ENCODE assay signal across 18 cellular contexts in genomic region chr10:72783290-72783689, GRCh38.
DNase-seq lines count a peak whose midpoint lies in the region; ATAC-seq and TF ChIP-seq lines count a peak whose summit lies in the region.
"Had no signal": no experiment of that assay in that cellular context is flagged by ENCODE, and none has a peak within 500 bp of the region (broad histone marks: within the 10 kb centered on the region; RNA-seq: fewer than 3 reads in every experiment).

No MANE protein-coding gene starts in this region.

- H3K9me2 ChIP-seq in GM23338 (ENCODE audit: insufficient read depth) = no peaks in the 10 kb centered on the region

- H3K9me3 Mint-ChIP-seq in GM23338 = peaks cover 4% of the 10 kb centered on the region; the same call in 1 of the 3 replicates
- H3K9me3 Mint-ChIP-seq: activated T-cell treated with anti-CD3 and anti-CD28 coated beads, Interleukin-2, amount 50 U/mL, for 4 hours had no signal

- no peaks in the 10 kb centered on the region for H3K36me3 ChIP-seq in GM23338 (ENCODE audit: insufficient read depth)
- no peaks in the 10 kb centered on the region for H3K36me3 ChIP-seq in fibroblast of lung (ENCODE audit: control insufficient read depth, insufficient read depth, low read length)
- H3K36me3 ChIP-seq: ascending aorta, suprapubic skin had no signal

- H3K4me1 Mint-ChIP-seq in GM23338 = peaks cover 47% of the 10 kb centered on the region

- no peaks in the 10 kb centered on the region for H3K9me3 ChIP-seq in fibroblast of lung (ENCODE audit: control insufficient read depth, insufficient read depth, low read depth, low read length)
- H3K9me3 ChIP-seq: ascending aorta, suprapubic skin had no signal

- no peaks in the 10 kb centered on the region for H3F3A ChIP-seq in GM23338 (replicated peaks; ENCODE audit: low read depth)

- peak overlapping the region; percentile 12; the same call in 1 of the 3 replicates for H3K4me3 Mint-ChIP-seq in GM23338
- H3K4me3 Mint-ChIP-seq: activated naive CD4-positive, alpha-beta T cell treated with anti-CD3 and anti-CD28 coated beads, Interleukin-2, amount 50 U/mL, for 24 hours; activated T-cell treated with anti-CD3 and anti-CD28 coated beads, Interleukin-2, amount 50 U/mL, for 4 hours had no signal

- H2AFZ ChIP-seq in GM23338 = no peak overlapping the region
- H2AFZ ChIP-seq in fibroblast of lung (ENCODE audit: low read length) = no peak overlapping the region

- no peak for DNase-seq in GM23338 (ENCODE audit: low spot score)
- peak in 1 of 2 donors; percentile 18 for DNase-seq in fibroblast of lung (ENCODE audit: low read depth in 2 of 2)
- peak; percentile 34 for DNase-seq in renal cortical epithelial cell (ENCODE audit: low read depth)
- DNase-seq in NCI-H187 treated with DMSO at 0.1 percent for 48 hours (lab: John Stamatoyannopoulos, UW) = no peak
- DNase-seq in NCI-H1105 treated with DMSO at 0.1 percent for 48 hours (lab: John Stamatoyannopoulos, UW) = no peak
- DNase-seq in Right ventricle myocardium inferior (ENCODE audit: missing footprints) = no peak
- DNase-seq: activated CD4-positive, alpha-beta T cell treated with anti-CD3 and anti-CD28 coated beads for 1 hour; activated T-cell treated with anti-CD3 and anti-CD28 coated beads, Interleukin-2, amount 50 U/mL, for 4 hours; effector memory CD4-positive, alpha-beta T cell; NCI-H1105; NCI-H510A; right cardiac atrium; RPMI8226 had no signal

- peaks cover 4% of the 10 kb centered on the region; the same call in 1 of the 3 replicates for H3K36me3 Mint-ChIP-seq in GM23338 (ENCODE audit: low read depth)

- H3K4me2 ChIP-seq in GM23338 (peak overlapping the region; percentile 48), fibroblast of lung (ENCODE audit: extremely low read depth, insufficient read depth, low read length) (peak overlapping the region; percentile 19)

- H3K27ac ChIP-seq in GM23338 (ENCODE audit: low read depth) = peak overlapping the region; percentile 82
- no peak overlapping the region for H3K27ac ChIP-seq in fibroblast of lung (ENCODE audit: insufficient read depth, low read length)
- H3K27ac ChIP-seq: ascending aorta, suprapubic skin had no signal

- H3K27me3 ChIP-seq in GM23338 (ENCODE audit: insufficient read depth) (no peaks in the 10 kb centered on the region), fibroblast of lung (ENCODE audit: control insufficient read depth, insufficient read depth, low read length) (no peaks in the 10 kb centered on the region)
- H3K27me3 ChIP-seq: ascending aorta, suprapubic skin had no signal

- H3K4me1 ChIP-seq in GM23338 (ENCODE audit: insufficient read depth) (peaks cover 41% of the 10 kb centered on the region), fibroblast of lung (ENCODE audit: control insufficient read depth, extremely low read depth, insufficient read depth, low read length) (peaks cover 14% of the 10 kb centered on the region)

- H3K27ac Mint-ChIP-seq in GM23338 = peak overlapping the region; percentile 60
- H3K27ac Mint-ChIP-seq: activated naive CD4-positive, alpha-beta T cell treated with anti-CD3 and anti-CD28 coated beads, Interleukin-2, amount 50 U/mL, for 24 hours had no signal

- peaks cover 2% of the 10 kb centered on the region for H3K27me3 Mint-ChIP-seq in GM23338 (ENCODE audit: insufficient read depth, low read depth, poor library complexity)
- H3K27me3 Mint-ChIP-seq: activated naive CD4-positive, alpha-beta T cell treated with anti-CD3 and anti-CD28 coated beads, Interleukin-2, amount 50 U/mL, for 24 hours had no signal

- H4K20me1 ChIP-seq in GM23338 (replicated peaks; ENCODE audit: insufficient read depth) (no peaks in the 10 kb centered on the region), fibroblast of lung (ENCODE audit: control insufficient read depth, extremely low read depth, insufficient read depth, low read length) (no peaks in the 10 kb centered on the region)

- H3K79me2 ChIP-seq in GM23338 (replicated peaks; ENCODE audit: insufficient read depth) (peaks cover 73% of the 10 kb centered on the region), fibroblast of lung (ENCODE audit: control insufficient read depth, insufficient read depth, low read length) (peaks cover 8% of the 10 kb centered on the region)

- intact Hi-C loops in Right ventricle myocardium inferior (cut with DNase I) = no loop called here

- H3K4me3 ChIP-seq in GM23338 = no peak overlapping the region
- H3K4me3 ChIP-seq in fibroblast of lung (replicated peaks in 1 of 4; ENCODE audit: control extremely low read depth in 1 of 4, insufficient read depth in 1 of 4, low read depth in 3 of 4, low read length in 4 of 4) = no peak overlapping the region
- H3K4me3 ChIP-seq: ascending aorta, suprapubic skin had no signal

- TF ChIP-seq CTCF in GM23338 (conservative IDR thresholded peaks at IDR 0.05; ENCODE audit: low read depth in 2 of 2) = no peak
- TF ChIP-seq CTCF in fibroblast of lung (conservative IDR thresholded peaks at IDR 0.05 in 1 of 2, IDR thresholded peaks at IDR 0.05 in 1 of 2; ENCODE audit: low read depth in 1 of 2, low read length in 2 of 2) = no peak

- H3K9ac ChIP-seq in fibroblast of lung (ENCODE audit: insufficient read depth, low read length) = no peak overlapping the region

- no peak for ATAC-seq in GM23338
- ATAC-seq in SK-N-SH treated with all-trans-retinoic acid at 6 μM for 48 hours = peak; percentile 62
- ATAC-seq in GM18498 (IDR thresholded peaks at IDR 0.05; ENCODE audit: unreplicated experiment) = no peak
- no peak for ATAC-seq in Right ventricle myocardium inferior
- ATAC-seq: activated T-cell treated with anti-CD3 and anti-CD28 coated beads, Interleukin-2, amount 50 U/mL, for 4 hours; right cardiac atrium had no signal

TF ChIP-seq in GM23338, 12 proteins besides CTCF, POLR2A, EP300 and RAD21 (continues in another document):
- no peak for TF ChIP-seq ZNF114 (CRISPR knock-in tag; IDR thresholded peaks at IDR 0.05)

TF ChIP-seq in SK-N-SH treated with all-trans-retinoic acid at 6 μM for 48 hours, 23 proteins besides CTCF, POLR2A, EP300 and RAD21:
- no peak for TF ChIP-seq ZNF70 (CRISPR knock-in tag; IDR thresholded peaks at IDR 0.05)
- no peak for TF ChIP-seq RARB (CRISPR knock-in tag; IDR thresholded peaks at IDR 0.05)
- no peak for TF ChIP-seq ZC3H10 (CRISPR knock-in tag; IDR thresholded peaks at IDR 0.05)
- no peak for TF ChIP-seq TCF4 (CRISPR knock-in tag; IDR thresholded peaks at IDR 0.05; ENCODE audit: borderline replicate concordance)
- TF ChIP-seq TOX (CRISPR knock-in tag; IDR thresholded peaks at IDR 0.05; ENCODE audit: borderline replicate concordance) = no peak
